8 cellular contexts compared by ENCODE assay signal in the genomic region with DNA sequence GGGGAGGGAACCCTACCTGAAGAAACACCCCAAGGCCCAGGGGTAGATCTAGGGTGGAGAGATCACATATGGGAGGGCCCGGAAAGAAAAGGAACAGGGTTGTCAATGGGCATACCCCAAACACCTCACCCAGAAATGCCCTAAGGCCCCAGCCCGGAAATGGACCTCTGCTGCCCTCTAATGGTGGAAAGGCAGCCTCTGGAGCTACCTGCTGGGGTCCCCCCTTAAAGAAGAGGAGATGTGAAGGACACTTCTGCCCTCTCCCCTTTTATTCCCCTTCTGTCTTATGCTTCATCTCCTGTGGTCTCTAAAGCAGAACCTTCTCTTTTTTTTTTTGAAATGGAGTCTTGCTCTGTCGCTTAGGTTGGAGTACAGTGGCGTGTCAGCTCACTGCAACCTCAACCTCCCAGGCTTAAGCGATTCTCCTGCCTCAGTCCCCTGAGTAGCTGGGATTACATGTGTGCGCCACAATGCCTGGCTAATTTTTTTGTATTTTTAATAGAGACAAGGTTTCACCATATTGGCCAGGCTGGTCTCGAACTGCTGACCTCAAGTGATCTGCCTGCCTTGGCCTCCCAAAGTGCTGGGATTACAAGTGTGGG. TPM values are rescaled to one million over a fixed set of nuclear protein-coding genes. Genes with fewer than 3 reads are reported as not detected.
DNase-seq lines count a peak whose midpoint lies in the region; ATAC-seq and TF ChIP-seq lines count a peak whose summit lies in the region.

No MANE protein-coding gene starts in this region.

- no peaks in the 10 kb centered on the region for H3K27me3 ChIP-seq in psoas muscle (ENCODE audit: insufficient read depth in 3 of 3, low read length in 2 of 3)

- ATAC-seq in Right ventricle myocardium inferior = peak; percentile 26
- ATAC-seq in psoas muscle = peak; percentile 29 to 57 (median 42)
- no peak for ATAC-seq in HG03457 (IDR thresholded peaks at IDR 0.05; ENCODE audit: unreplicated experiment)
- ATAC-seq in GM18498 (IDR thresholded peaks at IDR 0.05; ENCODE audit: unreplicated experiment) = no peak

- no peaks in the 10 kb centered on the region for H3K36me3 ChIP-seq in psoas muscle (ENCODE audit: insufficient read depth in 1 of 2, low read depth in 1 of 2)

- WGBS in psoas muscle, 3 donors = 66 to 73% (median 68%) methylated on average over 7 of the region's 7 CpGs

- DNase-seq in DMS 273 (lab: John Stamatoyannopoulos, UW; ENCODE audit: unreplicated experiment) (peak; percentile 89), SK-N-DZ (ENCODE audit: low spot score) (peak; percentile 78), Right ventricle myocardium inferior (ENCODE audit: missing footprints) (peak; percentile 84), psoas muscle (peak; percentile 72 to 84)
- DNase-seq in activated naive CD4-positive, alpha-beta T cell treated with anti-CD3 and anti-CD28 coated beads, Interleukin-2, amount 50 U/mL, for 16 hours = peak; percentile 85

- no peak overlapping the region for H3K27ac ChIP-seq in psoas muscle

- no peak overlapping the region for H3K4me3 ChIP-seq in psoas muscle

- peak; percentile 94 for TF ChIP-seq RAD21 in Ishikawa (IDR thresholded peaks at IDR 0.05; ENCODE audit: low read depth)

- TF ChIP-seq EP300 in Ishikawa (IDR thresholded peaks at IDR 0.05; ENCODE audit: borderline replicate concordance) = no peak

- no peaks in the 10 kb centered on the region for H3K9me3 ChIP-seq in psoas muscle

- peaks cover 36% of the 10 kb centered on the region for H3K4me1 ChIP-seq in psoas muscle

- peak; percentile 87 for TF ChIP-seq CTCF in psoas muscle (IDR thresholded peaks at IDR 0.05)

- intact Hi-C loops in Right ventricle myocardium inferior (cut with DNase I) (loop anchor here (1.0 to 5.0 kb wide), 2 partner anchors 152 to 394 kb away; a partner anchor contains a TSS), psoas muscle (cut with DNase I) (loop anchor here (1.0 to 5.0 kb wide), 2 partner anchors 152 to 154 kb away; no protein-coding TSS in a partner anchor)

TF ChIP-seq in Ishikawa, 13 proteins besides CTCF, POLR2A, EP300 and RAD21:
- TF ChIP-seq ZBTB7A (IDR thresholded peaks at IDR 0.05; ENCODE audit: low read depth) (no peak), YY1 (IDR thresholded peaks at IDR 0.05; ENCODE audit: low read depth) (no peak), TEAD4 (IDR thresholded peaks at IDR 0.05) (no peak), CREB1 (IDR thresholded peaks at IDR 0.05; ENCODE audit: low read depth) (no peak), FOXM1 (IDR thresholded peaks at IDR 0.05; ENCODE audit: borderline replicate concordance, low read depth) (no peak), TAF1 (IDR thresholded peaks at IDR 0.05; ENCODE audit: low read depth) (no peak), CEBPB (IDR thresholded peaks at IDR 0.05) (no peak), TCF12 (IDR thresholded peaks at IDR 0.05; ENCODE audit: low read depth) (no peak), NFIC (IDR thresholded peaks at IDR 0.05) (no peak), EGR1 (IDR thresholded peaks at IDR 0.05) (no peak)
- TF ChIP-seq, protein P1, sequence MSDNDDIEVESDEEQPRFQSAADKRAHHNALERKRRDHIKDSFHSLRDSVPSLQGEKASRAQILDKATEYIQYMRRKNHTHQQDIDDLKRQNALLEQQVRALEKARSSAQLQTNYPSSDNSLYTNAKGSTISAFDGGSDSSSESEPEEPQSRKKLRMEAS (IDR thresholded peaks at IDR 0.05) = no peak
- TF ChIP-seq, protein P2, sequence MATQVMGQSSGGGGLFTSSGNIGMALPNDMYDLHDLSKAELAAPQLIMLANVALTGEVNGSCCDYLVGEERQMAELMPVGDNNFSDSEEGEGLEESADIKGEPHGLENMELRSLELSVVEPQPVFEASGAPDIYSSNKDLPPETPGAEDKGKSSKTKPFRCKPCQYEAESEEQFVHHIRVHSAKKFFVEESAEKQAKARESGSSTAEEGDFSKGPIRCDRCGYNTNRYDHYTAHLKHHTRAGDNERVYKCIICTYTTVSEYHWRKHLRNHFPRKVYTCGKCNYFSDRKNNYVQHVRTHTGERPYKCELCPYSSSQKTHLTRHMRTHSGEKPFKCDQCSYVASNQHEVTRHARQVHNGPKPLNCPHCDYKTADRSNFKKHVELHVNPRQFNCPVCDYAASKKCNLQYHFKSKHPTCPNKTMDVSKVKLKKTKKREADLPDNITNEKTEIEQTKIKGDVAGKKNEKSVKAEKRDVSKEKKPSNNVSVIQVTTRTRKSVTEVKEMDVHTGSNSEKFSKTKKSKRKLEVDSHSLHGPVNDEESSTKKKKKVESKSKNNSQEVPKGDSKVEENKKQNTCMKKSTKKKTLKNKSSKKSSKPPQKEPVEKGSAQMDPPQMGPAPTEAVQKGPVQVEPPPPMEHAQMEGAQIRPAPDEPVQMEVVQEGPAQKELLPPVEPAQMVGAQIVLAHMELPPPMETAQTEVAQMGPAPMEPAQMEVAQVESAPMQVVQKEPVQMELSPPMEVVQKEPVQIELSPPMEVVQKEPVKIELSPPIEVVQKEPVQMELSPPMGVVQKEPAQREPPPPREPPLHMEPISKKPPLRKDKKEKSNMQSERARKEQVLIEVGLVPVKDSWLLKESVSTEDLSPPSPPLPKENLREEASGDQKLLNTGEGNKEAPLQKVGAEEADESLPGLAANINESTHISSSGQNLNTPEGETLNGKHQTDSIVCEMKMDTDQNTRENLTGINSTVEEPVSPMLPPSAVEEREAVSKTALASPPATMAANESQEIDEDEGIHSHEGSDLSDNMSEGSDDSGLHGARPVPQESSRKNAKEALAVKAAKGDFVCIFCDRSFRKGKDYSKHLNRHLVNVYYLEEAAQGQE (IDR thresholded peaks at IDR 0.05; ENCODE audit: low read depth) = no peak
- TF ChIP-seq, protein P3, sequence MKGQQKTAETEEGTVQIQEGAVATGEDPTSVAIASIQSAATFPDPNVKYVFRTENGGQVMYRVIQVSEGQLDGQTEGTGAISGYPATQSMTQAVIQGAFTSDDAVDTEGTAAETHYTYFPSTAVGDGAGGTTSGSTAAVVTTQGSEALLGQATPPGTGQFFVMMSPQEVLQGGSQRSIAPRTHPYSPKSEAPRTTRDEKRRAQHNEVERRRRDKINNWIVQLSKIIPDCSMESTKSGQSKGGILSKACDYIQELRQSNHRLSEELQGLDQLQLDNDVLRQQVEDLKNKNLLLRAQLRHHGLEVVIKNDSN (IDR thresholded peaks at IDR 0.05) = no peak

RNA-seq across cellular contexts. Expression of a gene that starts 0.4 kb away (rescaled TPM):
- 0.56 and 0.57 TPM in 2 replicates for polyA plus RNA-seq in SK-N-DZ (2014; cell fraction: cytosol; rRNA removed)
- polyA plus RNA-seq in SK-N-DZ (2014; cell fraction: nucleus; rRNA removed) = 3.1 and 5.5 TPM in 2 replicates
- not detected for total RNA-seq in Right ventricle myocardium inferior
- total RNA-seq in psoas muscle = under 1 TPM in 3 of 4 donors, not detected in 1; 0.36 to 0.74 (median 0.58) TPM
- 10 to 100 TPM in 1 of 3 donors, under 1 TPM in 1, not detected in 1; 0.25 to 15.5 TPM for polyA plus RNA-seq in psoas muscle

RNA-seq across cellular contexts. Expression of a gene that starts 40.0 kb away (rescaled TPM):
- not detected in 2 replicates for polyA plus RNA-seq in SK-N-DZ (2014; cell fraction: cytosol; rRNA removed)
- not detected in 2 replicates for polyA plus RNA-seq in SK-N-DZ (2014; cell fraction: nucleus; rRNA removed)
- total RNA-seq in Right ventricle myocardium inferior (not detected), psoas muscle (not detected)
- not detected for polyA plus RNA-seq in psoas muscle

RNA-seq across cellular contexts. Expression of a gene that starts 44.4 kb away (rescaled TPM):
- polyA plus RNA-seq in SK-N-DZ (2014; cell fraction: cytosol; rRNA removed) = not detected in 2 replicates
- polyA plus RNA-seq in SK-N-DZ (2014; cell fraction: nucleus; rRNA removed) = not detected in 2 replicates
- total RNA-seq in Right ventricle myocardium inferior = not detected
- total RNA-seq in psoas muscle = not detected
- not detected for polyA plus RNA-seq in psoas muscle

RNA-seq across cellular contexts. Expression of a gene that starts 47.7 kb away (rescaled TPM):
- 12.7 and 14.1 TPM in 2 replicates for polyA plus RNA-seq in SK-N-DZ (2014; cell fraction: cytosol; rRNA removed)
- polyA plus RNA-seq in SK-N-DZ (2014; cell fraction: nucleus; rRNA removed) = 7.2 and 17.9 TPM in 2 replicates
- total RNA-seq in Right ventricle myocardium inferior = 101 TPM
- total RNA-seq in psoas muscle = 1,000 to 10,000 TPM in 1 of 4 donors, 100 to 1,000 TPM in 2, 10 to 100 TPM in 1; 56.5 to 1,905 (median 378) TPM
- polyA plus RNA-seq in psoas muscle = 100 to 1,000 TPM; 296 to 849 (median 675) TPM

Comparison
In these comparisons a context has a peak if more than half of its experiments do, and no peak if none do; other contexts are left out.
1. ATAC-seq: peak in Right ventricle myocardium inferior (single experiment) and psoas muscle (4 of 4); none in HG03457 (single experiment) and GM18498 (single experiment).
2. Peak in every context shown above with its lines, with median percentiles within 50 percentile points of each other: DNase-seq.